In the genomic region with DNA sequence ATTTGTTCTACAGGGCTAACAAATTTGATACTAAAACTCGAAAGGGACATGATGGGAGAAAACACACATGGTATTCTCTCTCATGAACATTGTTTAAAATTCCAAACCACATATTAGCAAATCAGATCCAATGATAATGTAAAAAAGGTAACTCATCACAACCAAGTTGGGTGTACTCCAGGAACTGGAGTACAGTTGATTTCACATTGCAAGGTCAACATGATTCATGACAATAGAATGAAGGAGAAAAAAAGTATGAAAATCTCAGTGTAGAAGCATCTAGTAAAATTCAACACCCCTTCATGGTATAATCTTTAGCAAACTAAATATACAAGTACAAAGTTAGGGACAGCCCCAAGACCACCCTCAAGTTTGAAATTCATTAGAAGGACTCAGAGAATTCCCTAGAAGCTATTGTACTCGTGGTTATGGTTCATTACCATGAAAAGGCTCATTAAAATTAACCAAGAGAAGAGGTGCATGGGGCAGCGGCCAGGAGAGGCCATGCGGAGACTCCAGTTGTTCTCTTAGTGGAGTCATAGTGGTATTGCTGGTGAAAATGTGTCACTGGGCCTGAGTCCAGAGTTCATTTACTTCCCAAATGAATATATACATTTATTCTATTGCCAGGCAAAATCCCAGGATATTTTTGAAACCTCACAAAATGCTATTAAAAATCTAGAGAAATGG, we compare ENCODE assay signal across 9 cellular contexts. TPM values are rescaled to one million over a fixed set of nuclear protein-coding genes. Genes with fewer than 3 reads are reported as not detected.
DNase-seq lines count a peak whose midpoint lies in the region; ATAC-seq and TF ChIP-seq lines count a peak whose summit lies in the region.
"Had no signal": no experiment of that assay in that cellular context is flagged by ENCODE, and none has a peak within 500 bp of the region (broad histone marks: within the 10 kb centered on the region; RNA-seq: fewer than 3 reads in every experiment).

No MANE protein-coding gene starts in this region.

- peaks cover 35% of the 10 kb centered on the region in 2 donors for H3K4me1 Mint-ChIP-seq in effector memory CD8-positive, alpha-beta T cell (ENCODE audit: low read depth in 2 of 2)
- peaks cover 52% of the 10 kb centered on the region for H3K4me1 Mint-ChIP-seq in osteocyte (ENCODE audit: unreplicated experiment)

- H3K27me3 Mint-ChIP-seq in effector memory CD8-positive, alpha-beta T cell: no peaks in the 10 kb centered on the region
- H3K27me3 Mint-ChIP-seq in osteocyte (ENCODE audit: unreplicated experiment): no peaks in the 10 kb centered on the region

- peaks cover 73% of the 10 kb centered on the region for H3K4me1 ChIP-seq in RWPE2 (ENCODE audit: insufficient read depth, poor library complexity, severe bottlenecking)

- TF ChIP-seq CTCF in RWPE2 (IDR thresholded peaks at IDR 0.05; ENCODE audit: poor library complexity, severe bottlenecking): no peak
- no peak for TF ChIP-seq CTCF in osteocyte (IDR thresholded peaks at IDR 0.05)

- H3K27ac ChIP-seq in RWPE2 (ENCODE audit: poor library complexity, severe bottlenecking): peak overlapping the region; percentile 100
- H3K27ac ChIP-seq: KMS-11 had no signal

- no peaks in the 10 kb centered on the region for H3K9me3 Mint-ChIP-seq in effector memory CD8-positive, alpha-beta T cell
- no peaks in the 10 kb centered on the region for H3K9me3 Mint-ChIP-seq in osteocyte (ENCODE audit: unreplicated experiment)

- peak overlapping the region; percentile 13 for H3K4me3 ChIP-seq in RWPE2 (ENCODE audit: severe bottlenecking)

- DNase-seq in GM04503 (ENCODE audit: low read depth) (peak; percentile 42), RWPE2 (ENCODE audit: low spot score) (no peak), osteocyte (ENCODE audit: extremely low spot score, unreplicated experiment) (no peak), DMS153 (lab: John Stamatoyannopoulos, UW) (no peak)
- DNase-seq in effector memory CD8-positive, alpha-beta T cell: no peak
- no peak for DNase-seq in activated effector memory CD4-positive, alpha-beta T cell treated with Interleukin-2 at 50 U/mL for 16 hours
- DNase-seq: glutamatergic neuron had no signal

- H3K36me3 ChIP-seq in RWPE2 (ENCODE audit: low read depth): peaks cover 20% of the 10 kb centered on the region

- H3K36me3 Mint-ChIP-seq in effector memory CD8-positive, alpha-beta T cell (ENCODE audit: insufficient read depth): peaks cover 23% of the 10 kb centered on the region
- H3K36me3 Mint-ChIP-seq in osteocyte (ENCODE audit: unreplicated experiment): no peaks in the 10 kb centered on the region

- H3K27ac Mint-ChIP-seq in effector memory CD8-positive, alpha-beta T cell: peak overlapping the region; percentile 67 to 94
- H3K27ac Mint-ChIP-seq in osteocyte (ENCODE audit: unreplicated experiment): peak overlapping the region; percentile 85

- peak overlapping the region in 1 of 2 donors; percentile 10 for H3K4me3 Mint-ChIP-seq in effector memory CD8-positive, alpha-beta T cell
- no peak overlapping the region for H3K4me3 Mint-ChIP-seq in osteocyte (ENCODE audit: unreplicated experiment)

- no peaks in the 10 kb centered on the region for H3K27me3 ChIP-seq in RWPE2 (ENCODE audit: insufficient read depth, poor library complexity, severe bottlenecking)

- H3K9me3 ChIP-seq in RWPE2 (ENCODE audit: severe bottlenecking): no peaks in the 10 kb centered on the region

- ATAC-seq in RWPE2 (ENCODE audit: low read depth): peak; percentile 2; the same call in 1 of the 3 replicates
- no peak for ATAC-seq in effector memory CD8-positive, alpha-beta T cell (replicated peaks)
- no peak for ATAC-seq in GM18498 (IDR thresholded peaks at IDR 0.05; ENCODE audit: unreplicated experiment)

RNA-seq across cellular contexts. Expression of a gene that starts 3.1 kb away (rescaled TPM):
- 14.6 and 17.4 TPM in 2 replicates for total RNA-seq in osteocyte

RNA-seq across cellular contexts. Expression of a gene that starts 38.3 kb away (rescaled TPM):
- total RNA-seq in osteocyte: 7.5 and 7.7 TPM in 2 replicates

RNA-seq across cellular contexts. Expression of a gene that starts 41.3 kb away (rescaled TPM):
- 0.16 and 0.24 TPM in 2 replicates for total RNA-seq in osteocyte

RNA-seq across cellular contexts. Expression of a gene that starts 45.8 kb away (rescaled TPM):
- 145 and 183 TPM in 2 replicates for total RNA-seq in osteocyte
